Comparison of ENCODE assay signal across 8 cellular contexts in the genomic region with DNA sequence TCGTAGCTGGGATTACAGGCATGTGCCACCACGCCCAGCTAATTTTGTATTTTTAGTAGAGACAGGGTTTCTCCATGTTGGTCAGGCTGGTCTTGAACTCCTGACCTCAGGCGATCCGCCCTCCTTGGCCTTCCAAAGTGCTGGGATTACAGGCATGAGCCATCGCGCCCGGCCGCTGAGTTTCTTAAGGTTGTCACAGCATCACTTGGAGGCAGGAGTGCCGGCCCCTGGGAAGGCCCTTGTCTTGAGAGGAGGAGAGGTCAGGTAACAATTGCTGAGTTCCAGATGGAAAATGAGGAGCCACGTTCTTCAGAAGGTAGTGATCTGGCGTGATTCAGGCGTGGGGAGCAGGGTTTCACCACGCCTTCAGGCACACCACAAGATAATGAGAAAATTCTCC. TPM values are rescaled to one million over a fixed set of nuclear protein-coding genes. Genes with fewer than 3 reads are reported as not detected.
A peak's percentile ranks its signal among the peaks of the same experiment; 100 is the strongest.
DNase-seq lines count a peak whose midpoint lies in the region; ATAC-seq, FAIRE-seq and TF ChIP-seq lines count a peak whose summit lies in the region.
"Not testable (repeated sequence)": the region's sequence is repeated elsewhere in the genome, so short reads cannot be mapped to it uniquely, and the experiment has no call there.

No MANE protein-coding gene starts in this region.

- TF ChIP-seq RAD21 in A549 (conservative IDR thresholded peaks at IDR 0.05 in 1 of 2, IDR thresholded peaks at IDR 0.05 in 1 of 2), result not testable (repeated sequence)

- H3K27me3 ChIP-seq in Panc1 (ENCODE audit: control insufficient read depth, insufficient read depth, low read length); endodermal cell (ENCODE audit: control insufficient read depth, insufficient read depth, low read length, poor library complexity, severe bottlenecking); mesendoderm (ENCODE audit: insufficient read depth, low read length, poor library complexity); neural progenitor cell: not testable (repeated sequence)

- not testable (repeated sequence) for H3K36me3 Mint-ChIP-seq in dendritic cell treated with granulocyte-macrophage colony-stimulating factor and Interleukin-4, amounts not matched to agents 40 ng/mL and 50 ng/mL, for 4 days (ENCODE audit: low read depth); endodermal cell (ENCODE audit: low read depth); neural progenitor cell

- TF ChIP-seq CTCF in A549 (IDR thresholded peaks at IDR 0.05); Panc1 (IDR thresholded peaks at IDR 0.05); endodermal cell (conservative IDR thresholded peaks at IDR 0.05); neural progenitor cell (IDR thresholded peaks at IDR 0.05): not testable (repeated sequence)

- TF ChIP-seq EP300 in A549 (IDR thresholded peaks at IDR 0.05), result not testable (repeated sequence)

- H2BK5ac ChIP-seq in mesendoderm (ENCODE audit: low read length), result peak overlapping the region; percentile 95

- DNase-seq in A549 (ENCODE audit: low read depth in 1 of 2, low spot score in 1 of 2); Panc1 (ENCODE audit: low read depth, low spot score); neural progenitor cell (ENCODE audit: low spot score): not testable (repeated sequence)
- DNase-seq in ELF-1 (ENCODE audit: low read depth, low spot score) (peak; percentile 72), endodermal cell (peak; percentile 79), Right ventricle myocardium inferior (ENCODE audit: missing footprints) (peak; percentile 64), mesendoderm (peak; percentile 59)

- H4K20me1 ChIP-seq in neural progenitor cell (ENCODE audit: low read depth), result not testable (repeated sequence)

- peaks cover 54% of the 10 kb centered on the region for H3F3A ChIP-seq in neural progenitor cell (ENCODE audit: low read depth)

- not testable (repeated sequence) for ATAC-seq in A549, Panc1, Right ventricle myocardium inferior

- H2AK5ac ChIP-seq in mesendoderm (ENCODE audit: low read length), result peak overlapping the region; percentile 99

- not testable (repeated sequence) for H2BK15ac ChIP-seq in mesendoderm (replicated peaks; ENCODE audit: low read depth)

- H3K4me2 ChIP-seq in A549, result peak overlapping the region; percentile 57
- not testable (repeated sequence) for H3K4me2 ChIP-seq in mesendoderm (ENCODE audit: low read length)
- peak overlapping the region; percentile 31 for H3K4me2 ChIP-seq in neural progenitor cell

- intact Hi-C loops in Panc1 (cut with micrococcal nuclease; ENCODE audit: unreplicated experiment); dendritic cell treated with granulocyte-macrophage colony-stimulating factor and Interleukin-4, amounts not matched to agents 40 ng/mL and 50 ng/mL, for 4 days (cut with micrococcal nuclease); Right ventricle myocardium inferior (cut with DNase I): not testable (repeated sequence)

- H3K27me3 Mint-ChIP-seq in dendritic cell treated with granulocyte-macrophage colony-stimulating factor and Interleukin-4, amounts not matched to agents 40 ng/mL and 50 ng/mL, for 4 days; endodermal cell (ENCODE audit: insufficient read depth): not testable (repeated sequence)
- H3K27me3 Mint-ChIP-seq in neural progenitor cell (ENCODE audit: insufficient read depth, low read depth), result peaks cover 14% of the 10 kb centered on the region

- H3K4me3 Mint-ChIP-seq in dendritic cell treated with granulocyte-macrophage colony-stimulating factor and Interleukin-4, amounts not matched to agents 40 ng/mL and 50 ng/mL, for 4 days; endodermal cell; neural progenitor cell: not testable (repeated sequence)

- not testable (repeated sequence) for H3K9me3 ChIP-seq in A549; Panc1 (ENCODE audit: control insufficient read depth, insufficient read depth, low read depth, low read length); endodermal cell (ENCODE audit: control insufficient read depth, low read length); neural progenitor cell (ENCODE audit: low read depth)

- WGBS in A549 (ENCODE audit: missing lambda C conversion rate), result 82% methylated on average over 12 of the region's 13 CpGs
- 84 to 86% methylated on average over 10 to 13 of the region's 13 CpGs for WGBS in endodermal cell (ENCODE audit: insufficient coverage in 1 of 2, insufficient read length in 1 of 2), 2 experiments
- no CpG with 5 or more reads among the region's 13 CpGs for WGBS in mesendoderm (ENCODE audit: extremely low coverage, insufficient coverage, low lambda C conversion rate)

- peaks cover 27% of the 10 kb centered on the region for H3K4me1 Mint-ChIP-seq in dendritic cell treated with granulocyte-macrophage colony-stimulating factor and Interleukin-4, amounts not matched to agents 40 ng/mL and 50 ng/mL, for 4 days (ENCODE audit: low read depth)
- peaks cover 42% of the 10 kb centered on the region for H3K4me1 Mint-ChIP-seq in endodermal cell
- peaks cover 40% of the 10 kb centered on the region for H3K4me1 Mint-ChIP-seq in neural progenitor cell

- H3K56ac ChIP-seq in mesendoderm (ENCODE audit: low read length), result peak overlapping the region; percentile 79

- peak overlapping the region; percentile 30 for H3K27ac Mint-ChIP-seq in dendritic cell treated with granulocyte-macrophage colony-stimulating factor and Interleukin-4, amounts not matched to agents 40 ng/mL and 50 ng/mL, for 4 days
- peak overlapping the region; percentile 39 for H3K27ac Mint-ChIP-seq in endodermal cell
- H3K27ac Mint-ChIP-seq in neural progenitor cell, result peak overlapping the region; percentile 66

- H3K79me2 ChIP-seq in mesendoderm (ENCODE audit: control insufficient read depth, insufficient read depth, low read length); neural progenitor cell (ENCODE audit: low read depth): not testable (repeated sequence)

- H2BK120ac ChIP-seq in mesendoderm (ENCODE audit: low read depth, low read length), result peak overlapping the region; percentile 1

- not testable (repeated sequence) for H2AFZ ChIP-seq in neural progenitor cell (replicated peaks)

- not testable (repeated sequence) for H3K23ac ChIP-seq in mesendoderm (ENCODE audit: low read length)

- not testable (repeated sequence) for H3K9ac ChIP-seq in endodermal cell (ENCODE audit: extremely low read depth, low read length, poor library complexity, severe bottlenecking); mesendoderm (ENCODE audit: low read length); neural progenitor cell

- not testable (repeated sequence) for H4K8ac ChIP-seq in mesendoderm (ENCODE audit: low read depth, low read length)

- H3K9me3 Mint-ChIP-seq in dendritic cell treated with granulocyte-macrophage colony-stimulating factor and Interleukin-4, amounts not matched to agents 40 ng/mL and 50 ng/mL, for 4 days; endodermal cell; neural progenitor cell: not testable (repeated sequence)

- BruUV-seq in Panc1 (replicated peaks; lab: Mats Ljungman, UMichigan), result not testable (repeated sequence)

- in situ Hi-C loops in Panc1 (cut with HindIII; ENCODE audit: low pct_unique_long_range_greater_than_20kb, low sequenced_read_pairs), result not testable (repeated sequence)

- H3K4me1 ChIP-seq in A549 (peaks cover 65% of the 10 kb centered on the region), Panc1 (ENCODE audit: control insufficient read depth, insufficient read depth, low read length) (peaks cover 32% of the 10 kb centered on the region), endodermal cell (ENCODE audit: control insufficient read depth, insufficient read depth, low read length) (peaks cover 16% of the 10 kb centered on the region), mesendoderm (ENCODE audit: control insufficient read depth, low read depth, low read length) (peaks cover 16% of the 10 kb centered on the region), neural progenitor cell (peaks cover 39% of the 10 kb centered on the region)

- POLR2A ChIA-PET in A549 (lab: Yijun Ruan, JAX), result not testable (repeated sequence)
- POLR2A ChIA-PET in Panc1 (lab: Charles Lee), result interaction anchor here (0.6 kb wide), 2 partner anchors 10 to 170 kb away, joined by 3 to 7 read pairs; no protein-coding TSS in a partner anchor

- H4K5ac ChIP-seq in mesendoderm (ENCODE audit: low read length), result not testable (repeated sequence)

- not testable (repeated sequence) for H3K4me3 ChIP-seq in A549; Panc1 (ENCODE audit: low read depth in 2 of 2, low read length in 2 of 2); endodermal cell (ENCODE audit: low read length); mesendoderm (ENCODE audit: low read length); neural progenitor cell

- H3K4ac ChIP-seq in mesendoderm (ENCODE audit: low read depth, low read length), result peak overlapping the region; percentile 1

- not testable (repeated sequence) for TF ChIP-seq POLR2A in A549 (IDR thresholded peaks at IDR 0.05; ENCODE audit: low read length)

- not testable (repeated sequence) for H3K36me3 ChIP-seq in Panc1 (ENCODE audit: control insufficient read depth, insufficient read depth, low read length); endodermal cell (ENCODE audit: control insufficient read depth, insufficient read depth, low read length); mesendoderm (ENCODE audit: control insufficient read depth, insufficient read depth, low read length); neural progenitor cell

- not testable (repeated sequence) for FAIRE-seq in A549 (lab: Jason Lieb, UNC)

- CTCF ChIA-PET in A549 (lab: Yijun Ruan, JAX), result interaction anchor here (0.8 to 2.1 kb wide), 2 partner anchors 67 to 121 kb away, joined by 3 to 4 read pairs; no protein-coding TSS in a partner anchor
- CTCF ChIA-PET in Panc1 (lab: Charles Lee), result not testable (repeated sequence)

- H3K27ac ChIP-seq in A549 (peak overlapping the region; percentile 99), Panc1 (ENCODE audit: low read length) (peak overlapping the region; percentile 64; the same call in 1 of the 2 replicates), mesendoderm (ENCODE audit: low read depth, low read length) (peak overlapping the region; percentile 73)
- not testable (repeated sequence) for H3K27ac ChIP-seq in endodermal cell (ENCODE audit: low read depth, low read length); neural progenitor cell

- H3K18ac ChIP-seq in mesendoderm (ENCODE audit: low read length), result peak overlapping the region; percentile 10

- H3K79me1 ChIP-seq in mesendoderm (ENCODE audit: low read length), result not testable (repeated sequence)

RNA-seq across cellular contexts. Expression of gene ENO1, which starts 5.6 kb away (rescaled TPM):
- polyA plus RNA-seq in A549 (2011; rRNA removed), result 1,899 and 1,948 TPM in 2 replicates
- 2,304 and 2,482 TPM in 2 replicates for polyA plus RNA-seq in A549 (2012; cell fraction: cytosol; rRNA removed)
- 3,157 and 3,429 TPM in 2 replicates for polyA plus RNA-seq in A549 (2012; cell fraction: nucleus; rRNA removed)
- 2,937 to 2,981 TPM (median 2,952 TPM) in 3 replicates for polyA plus RNA-seq in A549 (2017; fragmentation: RNase III; extraction: RNeasy Plus Mini Kit Qiagen cat#74134 plus additional on column Dnase treatment)
- 2,309 and 2,515 TPM in 2 replicates for polyA minus RNA-seq in A549 (2011; rRNA and poly(A)+ RNA removed)
- total RNA-seq in Panc1 (2021; ENCODE audit: unreplicated experiment), result 2,480 TPM
- 3,248 TPM for polyA plus RNA-seq in Panc1 (2012; ENCODE audit: insufficient read length)
- 1,000 to 10,000 TPM; 1,263 to 1,351 TPM for total RNA-seq in endodermal cell
- polyA plus RNA-seq in endodermal cell (2013, experiment 1 of 2), result 1,848 TPM
- polyA plus RNA-seq in endodermal cell (2013, experiment 2 of 2), result 1,827 TPM
- total RNA-seq in Right ventricle myocardium inferior, result 169 TPM
- polyA plus RNA-seq in mesendoderm (2013, experiment 1 of 2), result 1,324 TPM
- 1,329 TPM for polyA plus RNA-seq in mesendoderm (2013, experiment 2 of 2)
- total RNA-seq in neural progenitor cell (ENCODE audit: low replicate concordance), result 1,414 and 2,157 TPM in 2 replicates
